ENCODE assay signal across 8 cellular contexts in genomic region chr19:40716031-40716654, GRCh38. TPM values are rescaled to one million over a fixed set of nuclear protein-coding genes. Genes with fewer than 3 reads are reported as not detected.
A peak's percentile ranks its signal among the peaks of the same experiment; 100 is the strongest.
DNase-seq lines count a peak whose midpoint lies in the region; ATAC-seq and TF ChIP-seq lines count a peak whose summit lies in the region.

No MANE protein-coding gene starts in this region.

- H3K36me3 ChIP-seq in HUES64 (ENCODE audit: insufficient read depth, low read length): peaks cover 20% of the 10 kb centered on the region

- no peak for TF ChIP-seq CTCF in AG10803 (conservative IDR thresholded peaks at IDR 0.05; ENCODE audit: low read length)

- H3K9me3 ChIP-seq in HUES64 (ENCODE audit: insufficient read depth, low read depth, low read length): no peaks in the 10 kb centered on the region

- H3K4me3 ChIP-seq in AG10803 (ENCODE audit: low read length) (peak overlapping the region; percentile 94), HUES64 (ENCODE audit: low read length) (peak overlapping the region; percentile 84)

- H3K36me3 Mint-ChIP-seq in activated CD4-positive, alpha-beta T cell treated with anti-CD3 and anti-CD28 coated beads, Interleukin-2, amount 10 ng/mL, durations not matched to agents 7 days and 5 days (ENCODE audit: low read depth): peaks cover 21% of the 10 kb centered on the region
- H3K36me3 Mint-ChIP-seq in naive B cell: peaks cover 6 to 15% of the 10 kb centered on the region in 2 donors

- peak overlapping the region; percentile 93 for H3K4me3 Mint-ChIP-seq in activated CD4-positive, alpha-beta T cell treated with anti-CD3 and anti-CD28 coated beads, Interleukin-2, amount 10 ng/mL, durations not matched to agents 7 days and 5 days
- peak overlapping the region; percentile 82 to 97 (median 92) for H3K4me3 Mint-ChIP-seq in naive B cell

- H3K9me3 Mint-ChIP-seq in activated CD4-positive, alpha-beta T cell treated with anti-CD3 and anti-CD28 coated beads, Interleukin-2, amount 10 ng/mL, durations not matched to agents 7 days and 5 days: no peaks in the 10 kb centered on the region
- H3K9me3 Mint-ChIP-seq in naive B cell: no peaks in the 10 kb centered on the region

- H3K27ac ChIP-seq in HUES64 (ENCODE audit: low read depth, low read length): peak overlapping the region; percentile 91

- no peaks in the 10 kb centered on the region for H3K27me3 ChIP-seq in HUES64 (ENCODE audit: insufficient read depth, low read length)

- H3K27ac Mint-ChIP-seq in activated CD4-positive, alpha-beta T cell treated with anti-CD3 and anti-CD28 coated beads, Interleukin-2, amount 10 ng/mL, durations not matched to agents 7 days and 5 days: peak overlapping the region; percentile 97
- peak overlapping the region; percentile 97 to 99 (median 99) for H3K27ac Mint-ChIP-seq in naive B cell

- CTCF ChIA-PET in activated CD4-positive, alpha-beta T cell treated with anti-CD3 and anti-CD28 coated beads, Interleukin-2, amount 10 ng/mL, durations not matched to agents 7 days and 5 days (lab: Charles Lee): interaction anchor here (0.6 to 1.6 kb wide), 7 partner anchors 9 to 91 kb away, joined by 3 to 5 read pairs (median 3); partner anchors contain the start of genes ACTMAP and SNRPA

- no peaks in the 10 kb centered on the region for H3K27me3 Mint-ChIP-seq in activated CD4-positive, alpha-beta T cell treated with anti-CD3 and anti-CD28 coated beads, Interleukin-2, amount 10 ng/mL, durations not matched to agents 7 days and 5 days
- H3K27me3 Mint-ChIP-seq in naive B cell: no peaks in the 10 kb centered on the region

- 7% methylated on average over 12 of the region's 12 CpGs for WGBS in HUES64

- H3K4me1 ChIP-seq in HUES64 (ENCODE audit: insufficient read depth, low read length): peaks cover 10% of the 10 kb centered on the region

- H3K4me1 Mint-ChIP-seq in activated CD4-positive, alpha-beta T cell treated with anti-CD3 and anti-CD28 coated beads, Interleukin-2, amount 10 ng/mL, durations not matched to agents 7 days and 5 days: peaks cover 77% of the 10 kb centered on the region
- H3K4me1 Mint-ChIP-seq in naive B cell: peaks cover 53 to 76% (median 61%) of the 10 kb centered on the region in 3 donors

- DNase-seq in AG10803 (ENCODE audit: low read depth) (no peak), naive B cell (no peak)
- peak; percentile 25 for DNase-seq in activated CD4-positive, alpha-beta T cell treated with anti-CD3 and anti-CD28 coated beads, Interleukin-2, amount 10 ng/mL, durations not matched to agents 7 days and 5 days
- peak; percentile 65 for DNase-seq in effector CD4-positive, alpha-beta T cell
- peak; percentile 70 for DNase-seq in stimulated activated naive CD4-positive, alpha-beta T cell treated with Interleukin-2 at 50 U/mL for 16 hours (lab: John Stamatoyannopoulos, UW)

- POLR2A ChIA-PET in activated CD4-positive, alpha-beta T cell treated with anti-CD3 and anti-CD28 coated beads, Interleukin-2, amount 10 ng/mL, durations not matched to agents 7 days and 5 days (lab: Charles Lee): interaction anchor here (0.6 to 1.0 kb wide), 2 partner anchors 62 to 547 kb away, joined by 3 to 4 read pairs; partner anchors contain the start of gene RAB4B

- no peak for ATAC-seq in naive B cell (ENCODE audit: low read depth in 2 of 2)
- ATAC-seq in GM21360 (IDR thresholded peaks at IDR 0.05; ENCODE audit: unreplicated experiment): no peak
- ATAC-seq in GM18867 (IDR thresholded peaks at IDR 0.05; ENCODE audit: unreplicated experiment): no peak

- H3K9ac ChIP-seq in HUES64 (ENCODE audit: low read depth, low read length): peak overlapping the region; percentile 75

RNA-seq across cellular contexts. Expression of gene COQ8B, which starts 0.5 kb away (rescaled TPM):
- polyA plus RNA-seq in HUES64 (2013, experiment 1 of 2): 22.3 TPM
- 27.4 TPM for polyA plus RNA-seq in HUES64 (2013, experiment 2 of 2)
- total RNA-seq in activated CD4-positive, alpha-beta T cell treated with anti-CD3 and anti-CD28 coated beads, Interleukin-2, amount 10 ng/mL, durations not matched to agents 7 days and 5 days: 10 to 100 TPM; 23.4 to 33.5 TPM
- polyA plus RNA-seq in naive B cell (ENCODE audit: low read depth in 6 of 6): 10 to 100 TPM; 13.8 to 26.5 (median 22.2) TPM

RNA-seq across cellular contexts. Expression of gene ITPKC, which starts 0.8 kb away (rescaled TPM):
- polyA plus RNA-seq in HUES64 (2013, experiment 1 of 2): 6.6 TPM
- 7.3 TPM for polyA plus RNA-seq in HUES64 (2013, experiment 2 of 2)
- 1 to 10 TPM; 4.8 TPM for total RNA-seq in activated CD4-positive, alpha-beta T cell treated with anti-CD3 and anti-CD28 coated beads, Interleukin-2, amount 10 ng/mL, durations not matched to agents 7 days and 5 days
- polyA plus RNA-seq in naive B cell (ENCODE audit: low read depth in 6 of 6): 10 to 100 TPM in 1 of 6 donors, 1 to 10 TPM in 4, not detected in 1; 4.5 to 13.6 (median 6.0) TPM

RNA-seq across cellular contexts. Expression of gene NUMBL, which starts 25.7 kb away (rescaled TPM):
- 11.7 TPM for polyA plus RNA-seq in HUES64 (2013, experiment 1 of 2)
- 15.1 TPM for polyA plus RNA-seq in HUES64 (2013, experiment 2 of 2)
- 1 to 10 TPM; 5.7 to 7.3 TPM for total RNA-seq in activated CD4-positive, alpha-beta T cell treated with anti-CD3 and anti-CD28 coated beads, Interleukin-2, amount 10 ng/mL, durations not matched to agents 7 days and 5 days
- polyA plus RNA-seq in naive B cell (ENCODE audit: low read depth in 6 of 6): 1 to 10 TPM in 3 of 6 donors, under 1 TPM in 2, not detected in 1; 0.27 to 2.6 (median 1.5) TPM

RNA-seq across cellular contexts. Expression of gene ACTMAP, which starts 34.1 kb away (rescaled TPM):
- polyA plus RNA-seq in HUES64 (2013, experiment 1 of 2): 13.5 TPM
- polyA plus RNA-seq in HUES64 (2013, experiment 2 of 2): 17.6 TPM
- 10 to 100 TPM; 17.5 to 19.8 TPM for total RNA-seq in activated CD4-positive, alpha-beta T cell treated with anti-CD3 and anti-CD28 coated beads, Interleukin-2, amount 10 ng/mL, durations not matched to agents 7 days and 5 days
- 1 to 10 TPM; 1.9 to 5.6 (median 4.7) TPM for polyA plus RNA-seq in naive B cell (ENCODE audit: low read depth in 6 of 6)

RNA-seq across cellular contexts. Expression of gene SNRPA, which starts 34.9 kb away (rescaled TPM):
- 157 TPM for polyA plus RNA-seq in HUES64 (2013, experiment 1 of 2)
- 183 TPM for polyA plus RNA-seq in HUES64 (2013, experiment 2 of 2)
- total RNA-seq in activated CD4-positive, alpha-beta T cell treated with anti-CD3 and anti-CD28 coated beads, Interleukin-2, amount 10 ng/mL, durations not matched to agents 7 days and 5 days: 100 to 1,000 TPM; 149 to 182 TPM
- polyA plus RNA-seq in naive B cell (ENCODE audit: low read depth in 6 of 6): 10 to 100 TPM; 48.3 to 88.8 (median 59.8) TPM

Comparison
In these comparisons a context has a peak if more than half of its experiments do, and no peak if none do; other contexts are left out.
1. DNase-seq: peak in activated CD4-positive, alpha-beta T cell treated with anti-CD3 and anti-CD28 coated beads, Interleukin-2, amount 10 ng/mL, durations not matched to agents 7 days and 5 days (single experiment), effector CD4-positive, alpha-beta T cell (single experiment) and stimulated activated naive CD4-positive, alpha-beta T cell treated with Interleukin-2 at 50 U/mL for 16 hours (single experiment); none in AG10803 (single experiment) and naive B cell (single experiment).